In the genomic region with DNA sequence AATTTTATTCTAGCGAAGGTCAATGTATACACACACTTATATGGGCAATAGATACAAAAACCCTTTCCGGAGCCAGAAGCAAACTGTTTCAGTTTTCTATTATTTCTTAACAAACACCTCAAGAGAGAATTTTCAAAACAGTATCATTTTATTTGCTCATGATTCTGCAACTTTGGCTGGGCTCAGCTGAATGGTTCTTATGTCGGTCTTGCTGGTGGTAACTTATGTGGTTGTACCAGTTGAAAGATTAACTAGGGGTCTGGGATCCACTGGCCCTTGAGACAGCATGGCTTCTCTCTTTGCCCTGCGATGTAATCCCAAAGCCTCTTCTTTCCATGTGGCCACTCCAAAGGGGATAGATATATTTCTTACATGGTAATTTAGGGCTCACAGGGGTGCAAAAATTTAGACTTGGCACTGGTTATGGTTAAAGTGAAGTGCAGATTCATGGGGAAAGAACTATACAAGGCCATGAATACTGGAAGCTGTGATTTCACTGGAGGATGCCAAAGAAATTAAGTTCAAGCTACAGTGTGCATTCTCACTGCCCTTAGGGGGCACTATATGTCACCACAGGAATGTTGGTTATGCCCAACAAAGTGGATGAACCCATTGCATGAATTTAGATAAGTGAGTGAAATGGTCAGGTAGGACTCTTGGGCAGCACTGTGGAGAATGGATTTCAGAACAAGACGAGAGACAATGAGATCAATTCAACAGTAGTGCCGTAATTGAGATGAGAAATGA, we compare ENCODE assay signal across 20 cellular contexts.
DNase-seq lines count a peak whose midpoint lies in the region; ATAC-seq, FAIRE-seq and TF ChIP-seq lines count a peak whose summit lies in the region.
"Had no signal": no experiment of that assay in that cellular context is flagged by ENCODE, and none has a peak within 500 bp of the region (broad histone marks: within the 10 kb centered on the region; RNA-seq: fewer than 3 reads in every experiment).

No MANE protein-coding gene starts in this region.

- no peak overlapping the region for H4K8ac ChIP-seq in H9 (replicated peaks; ENCODE audit: insufficient read length, low read depth, low read length)

- FAIRE-seq in HepG2 (lab: Jason Lieb, UNC): no peak
- FAIRE-seq: A204.1, GM19239, RCC 7860 had no signal

- no peak for TF ChIP-seq POLR2A in HepG2 (IDR thresholded peaks at IDR 0.05; ENCODE audit: insufficient read depth in 1 of 2, low read depth in 2 of 2, low read length in 2 of 2)
- no peak for TF ChIP-seq POLR2A in right lobe of liver (IDR thresholded peaks at IDR 0.05)
- TF ChIP-seq POLR2A in gastroesophageal sphincter (IDR thresholded peaks at IDR 0.05): no peak

- no peak overlapping the region for H3K14ac ChIP-seq in H9 (ENCODE audit: insufficient read depth, low read length)

- H3K4me1 ChIP-seq in HepG2 (ENCODE audit: insufficient read depth, low read length) (no peaks in the 10 kb centered on the region), right lobe of liver (no peaks in the 10 kb centered on the region), H9 (ENCODE audit: insufficient read depth, low read length) (no peaks in the 10 kb centered on the region), OCI-LY7 (ENCODE audit: insufficient read depth, low read length, poor library complexity, severe bottlenecking) (peaks cover 9% of the 10 kb centered on the region), gastroesophageal sphincter (no peaks in the 10 kb centered on the region)

- H3K23me2 ChIP-seq in H9 (ENCODE audit: insufficient read length, low read depth, low read length, poor library complexity, severe bottlenecking): no peaks in the 10 kb centered on the region

- no peak for TF ChIP-seq RAD21 in HepG2 (CRISPR knock-in tag; IDR thresholded peaks at IDR 0.05)

- 24% methylated on average over 6 of the region's 6 CpGs for WGBS in HepG2 (ENCODE audit: low lambda C conversion rate)
- 78% methylated on average over 6 of the region's 6 CpGs for WGBS in right lobe of liver (ENCODE audit: insufficient coverage, low coverage, low lambda C conversion rate, missing lambda C conversion rate)
- WGBS in H9 (ENCODE audit: extremely low coverage, insufficient read length, low lambda C conversion rate): no CpG with 5 or more reads among the region's 6 CpGs
- 91 to 100% methylated on average over 6 of the region's 6 CpGs for WGBS in gastroesophageal sphincter (ENCODE audit: low coverage in 1 of 2), 2 donors

- no peak overlapping the region for H4K5ac ChIP-seq in H9 (ENCODE audit: insufficient read length, low read depth, low read length)

- no peak overlapping the region for H3K56ac ChIP-seq in H9 (ENCODE audit: insufficient read length, low read depth, low read length)

- no peaks in the 10 kb centered on the region for H3K9me2 ChIP-seq in OCI-LY7 (ENCODE audit: insufficient read depth, low read length)

- H3K79me1 ChIP-seq in H9 (ENCODE audit: insufficient read depth, low read depth, low read length, poor library complexity, severe bottlenecking): no peaks in the 10 kb centered on the region

- no peak overlapping the region for H3K4ac ChIP-seq in H9 (ENCODE audit: low read depth, low read length)

- no peak for TF ChIP-seq EP300 in HepG2 (IDR thresholded peaks at IDR 0.05; ENCODE audit: low read depth in 2 of 2, low read length in 2 of 2)
- TF ChIP-seq EP300 in HepG2 (CRISPR knock-in tag; IDR thresholded peaks at IDR 0.05; ENCODE audit: borderline replicate concordance): no peak
- no peak for TF ChIP-seq EP300 in gastroesophageal sphincter (IDR thresholded peaks at IDR 0.05)

- H3K4me2 ChIP-seq in HepG2 (ENCODE audit: low read depth, low read length): no peak overlapping the region
- H3K4me2 ChIP-seq in H9 (ENCODE audit: insufficient read depth, insufficient read length, low read length): no peak overlapping the region
- H3K4me2 ChIP-seq in OCI-LY7 (ENCODE audit: low read length): no peak overlapping the region

- H2AK5ac ChIP-seq in H9 (ENCODE audit: insufficient read length, low read length): no peak overlapping the region

- no peak overlapping the region for H3K9ac ChIP-seq in HepG2 (ENCODE audit: insufficient read depth, low read depth, low read length)
- H3K9ac ChIP-seq in H9 (ENCODE audit: extremely low read depth, insufficient read length, low read length): no peak overlapping the region

- H3K4me1 Mint-ChIP-seq in H9: peaks cover 0 to 13% of the 10 kb centered on the region in 2 experiments
- H3K4me1 Mint-ChIP-seq: IgD-negative memory B cell had no signal

- H3K4me3 Mint-ChIP-seq in H9: no peak overlapping the region
- H3K4me3 Mint-ChIP-seq: CD4-positive, alpha-beta T cell; IgD-negative memory B cell had no signal

- H3K4me3 ChIP-seq in HepG2 (replicated peaks in 1 of 3; ENCODE audit: insufficient read depth in 1 of 3, low read depth in 2 of 3, low read length in 3 of 3) (no peak overlapping the region), right lobe of liver (no peak overlapping the region), OCI-LY7 (ENCODE audit: low read depth, low read length, poor library complexity, severe bottlenecking) (no peak overlapping the region), gastroesophageal sphincter (no peak overlapping the region)

- BruUV-seq in HepG2 (replicated peaks; lab: Mats Ljungman, UMichigan): no TSS peak
- BruUV-seq in OCI-LY7 (replicated peaks; lab: Mats Ljungman, UMichigan): no TSS peak

- H4K91ac ChIP-seq in H9 (ENCODE audit: insufficient read length, low read depth, low read length): no peak overlapping the region

- H2BK5ac ChIP-seq in H9 (ENCODE audit: insufficient read length, low read length): no peak overlapping the region

- peaks cover 2 to 20% (median 3%) of the 10 kb centered on the region in 3 experiments; a peak in 4 of 7 replicates for H3K36me3 Mint-ChIP-seq in H9 (ENCODE audit: insufficient read depth in 1 of 3, low read depth in 3 of 3)
- H3K36me3 Mint-ChIP-seq: IgD-negative memory B cell had no signal

- in situ Hi-C loops in HepG2 (cut with HindIII; ENCODE audit: extremely low pct_ligation_motif_present, low pct_unique_long_range_greater_than_20kb): no loop called here

- no peak overlapping the region for H2BK12ac ChIP-seq in H9 (ENCODE audit: insufficient read length, low read depth, low read length)

- H3K27ac ChIP-seq in HepG2 (ENCODE audit: extremely low read length, insufficient read depth, low read length): no peak overlapping the region
- no peak overlapping the region for H3K27ac ChIP-seq in right lobe of liver
- H3K27ac ChIP-seq in H9 (ENCODE audit: insufficient read length, low read depth, low read length): no peak overlapping the region
- no peak overlapping the region for H3K27ac ChIP-seq in OCI-LY7 (ENCODE audit: low read depth, low read length, poor library complexity, severe bottlenecking)
- H3K27ac ChIP-seq in gastroesophageal sphincter: no peak overlapping the region

- H3K36me3 ChIP-seq in HepG2 (replicated peaks in 1 of 2; ENCODE audit: control insufficient read depth in 1 of 2, insufficient read depth in 2 of 2, low read length in 2 of 2) (no peaks in the 10 kb centered on the region), right lobe of liver (no peaks in the 10 kb centered on the region), OCI-LY7 (ENCODE audit: insufficient read depth, low read length) (peaks cover 3% of the 10 kb centered on the region; the same call in 1 of the 2 replicates), gastroesophageal sphincter (no peaks in the 10 kb centered on the region)

- CTCF ChIA-PET in HepG2 (lab: Yijun Ruan, JAX; ENCODE audit: low intra/inter-chr PET ratio, low total read pairs): no interaction called here
- CTCF ChIA-PET in OCI-LY7 (lab: Charles Lee; ENCODE audit: unreplicated experiment): no interaction called here

- H3K9me3 ChIP-seq in HepG2 (ENCODE audit: low read length): no peaks in the 10 kb centered on the region; the same call in 1 of the 2 replicates
- no peaks in the 10 kb centered on the region for H3K9me3 ChIP-seq in right lobe of liver
- H3K9me3 ChIP-seq in H9 (ENCODE audit: control insufficient read depth, low read depth, low read length): no peaks in the 10 kb centered on the region
- peaks cover 16% of the 10 kb centered on the region; the same call in 1 of the 2 replicates for H3K9me3 ChIP-seq in OCI-LY7 (ENCODE audit: low read length)
- peaks cover 0 to 10% (median 0%) of the 10 kb centered on the region in 3 donors for H3K9me3 ChIP-seq in gastroesophageal sphincter

- TF ChIP-seq CTCF in HepG2 (CRISPR knock-in tag; IDR thresholded peaks at IDR 0.05): no peak
- no peak for TF ChIP-seq CTCF in right lobe of liver (IDR thresholded peaks at IDR 0.05)
- peak; percentile 23; the same call in 1 of the 3 replicates for TF ChIP-seq CTCF in H9 (conservative IDR thresholded peaks at IDR 0.05)
- peak; percentile 52 for TF ChIP-seq CTCF in OCI-LY7 (conservative IDR thresholded peaks at IDR 0.05; ENCODE audit: low read length)
- TF ChIP-seq CTCF in gastroesophageal sphincter (IDR thresholded peaks at IDR 0.05): no peak

- no peak overlapping the region for H2AFZ ChIP-seq in HepG2 (ENCODE audit: low read length)
- H2AFZ ChIP-seq in H9 (ENCODE audit: low read length): no peak overlapping the region
- H2AFZ ChIP-seq in OCI-LY7 (ENCODE audit: low read length): no peak overlapping the region

- no peak overlapping the region for H3K18ac ChIP-seq in H9 (ENCODE audit: insufficient read length, low read depth, low read length)

- DNase-seq in HepG2 (ENCODE audit: low spot score) (no peak), right lobe of liver (no peak), H9 (no peak), OCI-LY7 (ENCODE audit: low spot score) (no peak), NCI-H2196 treated with DMSO at 0.1 percent for 48 hours (lab: John Stamatoyannopoulos, UW; ENCODE audit: unreplicated experiment) (no peak), SW 1271 (lab: John Stamatoyannopoulos, UW) (no peak)
- DNase-seq: Calu3; CD4-positive, alpha-beta T cell; DMS79 treated with DMSO at 0.1 percent for 48 hours; GDM1; NCI-H1048; NCI-H1694 treated with DMSO at 0.1 percent for 48 hours; NCI-H446; SIG-M5 had no signal

- H3K9me3 Mint-ChIP-seq in H9: peaks cover 0 to 12% of the 10 kb centered on the region in 2 experiments; a peak in 3 of 5 replicates

- no peak overlapping the region for H3K27ac Mint-ChIP-seq in H9
- H3K27ac Mint-ChIP-seq: CD4-positive, alpha-beta T cell; IgD-negative memory B cell had no signal

- H3K27me3 Mint-ChIP-seq in H9 (ENCODE audit: low read depth): no peaks in the 10 kb centered on the region
- H3K27me3 Mint-ChIP-seq: CD4-positive, alpha-beta T cell; IgD-negative memory B cell had no signal

- H3K79me2 ChIP-seq in HepG2 (ENCODE audit: insufficient read depth, low read length) (no peaks in the 10 kb centered on the region), H9 (ENCODE audit: insufficient read depth, low read length) (no peaks in the 10 kb centered on the region), OCI-LY7 (ENCODE audit: insufficient read depth, low read depth, low read length) (no peaks in the 10 kb centered on the region)

- ATAC-seq in HepG2 (no peak), right lobe of liver (no peak), GM18517 (IDR thresholded peaks at IDR 0.05; ENCODE audit: unreplicated experiment) (no peak), gastroesophageal sphincter (no peak)

- H3K27me3 ChIP-seq in HepG2 (ENCODE audit: control insufficient read depth in 1 of 2, insufficient read depth in 2 of 2, low read length in 2 of 2) (no peaks in the 10 kb centered on the region), right lobe of liver (no peaks in the 10 kb centered on the region), H9 (ENCODE audit: insufficient read depth, low read length) (no peaks in the 10 kb centered on the region), gastroesophageal sphincter (no peaks in the 10 kb centered on the region)

- no peak overlapping the region for H2BK15ac ChIP-seq in H9 (ENCODE audit: low read depth, low read length)

- no peak overlapping the region for H3T11ph ChIP-seq in H9 (ENCODE audit: low read length)

- intact Hi-C loops in HepG2 (cut with micrococcal nuclease; ENCODE audit: unreplicated experiment): no loop called here
- intact Hi-C loops in right lobe of liver (cut with DNase I): no loop called here
- intact Hi-C loops in OCI-LY7 (cut with micrococcal nuclease; ENCODE audit: unreplicated experiment): no loop called here

- H2BK20ac ChIP-seq in H9 (ENCODE audit: low read depth, low read length, poor library complexity, severe bottlenecking): no peak overlapping the region

- H4K20me1 ChIP-seq in HepG2 (ENCODE audit: insufficient read depth, low read length): no peaks in the 10 kb centered on the region
- H4K20me1 ChIP-seq in H9 (ENCODE audit: control insufficient read depth, insufficient read depth, insufficient read length): no peaks in the 10 kb centered on the region
- no peaks in the 10 kb centered on the region for H4K20me1 ChIP-seq in OCI-LY7 (ENCODE audit: insufficient read depth, low read length)

- POLR2A ChIA-PET in HepG2 (lab: Yijun Ruan, JAX) (no interaction called here), OCI-LY7 (lab: Charles Lee) (no interaction called here)

- H3K23ac ChIP-seq in H9 (ENCODE audit: insufficient read length, low read depth, low read length): no peak overlapping the region

- no peak overlapping the region for H2BK120ac ChIP-seq in H9 (ENCODE audit: low read depth, low read length, poor library complexity, severe bottlenecking)

Comparison
In these comparisons a context has a peak if more than half of its experiments do, and no peak if none do; other contexts are left out.
1. CTCF ChIP-seq: peak in H9 (single experiment) and OCI-LY7 (single experiment); none in HepG2 (single experiment), right lobe of liver (0 of 4) and gastroesophageal sphincter (0 of 4).